Comparison of ENCODE assay signal across 8 cellular contexts in the genomic region with DNA sequence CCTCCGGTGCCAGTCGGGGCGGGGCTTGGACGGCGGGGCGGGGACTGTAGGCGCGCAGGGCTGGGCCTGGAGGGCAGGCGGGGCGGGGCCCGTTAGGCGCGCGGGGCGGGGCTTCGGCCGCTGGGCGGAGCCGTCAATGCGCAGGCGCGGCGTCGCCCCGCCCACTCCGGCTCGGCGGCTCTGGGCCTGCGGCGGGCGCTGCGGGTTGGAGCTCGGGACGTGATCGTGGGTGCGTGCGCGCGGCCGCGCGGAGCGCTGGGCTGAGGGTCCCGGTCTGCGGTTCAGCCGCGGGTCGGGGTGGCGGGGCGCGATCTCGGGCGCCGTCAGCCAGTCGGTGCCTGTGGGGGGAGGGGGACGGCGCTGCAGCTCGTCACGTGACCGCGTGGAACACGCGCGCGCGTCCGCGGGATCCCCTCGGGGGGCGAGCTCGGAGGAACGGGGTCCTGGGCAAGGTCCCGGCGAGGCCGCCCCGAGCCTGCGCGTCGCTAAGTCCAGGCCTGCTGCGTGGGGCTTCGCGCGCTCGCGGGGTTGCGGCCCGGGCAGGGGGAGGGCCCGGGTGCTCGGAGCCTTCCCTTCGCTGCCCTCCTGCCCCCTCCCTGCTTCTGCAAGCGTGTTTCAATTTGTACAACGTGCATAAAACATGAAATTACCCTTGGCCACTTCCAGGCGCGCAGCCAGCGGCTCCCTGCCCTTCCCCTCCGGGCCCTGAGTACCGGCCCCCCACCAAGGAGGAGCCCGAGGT. TPM values are rescaled to one million over a fixed set of nuclear protein-coding genes. Genes with fewer than 3 reads are reported as not detected.
DNase-seq lines count a peak whose midpoint lies in the region; TF ChIP-seq lines count a peak whose summit lies in the region.

A gene (plus strand): TSS at position 164 of the 742 bp plus-strand sequence. CDS start 595 bp downstream, outside the sequence.

- peak within 1 kb of the TSS; percentile 91 for H3K4me3 ChIP-seq in osteoblast (ENCODE audit: insufficient read depth, low read length)

- peak within 1 kb of the TSS; percentile 83 for H3K4me3 Mint-ChIP-seq in HFFc6
- peak within 1 kb of the TSS; percentile 83 for H3K4me3 Mint-ChIP-seq in activated naive CD4-positive, alpha-beta T cell treated with anti-CD3 and anti-CD28 coated beads, Interleukin-2, amount 50 U/mL, for 24 hours

- TF ChIP-seq CTCF in HFFc6 (IDR thresholded peaks at IDR 0.05) = no peak
- TF ChIP-seq CTCF in osteoblast (IDR thresholded peaks at IDR 0.05; ENCODE audit: extremely low read depth, low read depth, low read length) = no peak

- H3K27me3 ChIP-seq in osteoblast (ENCODE audit: insufficient read depth, low read length) = no peaks in the 10 kb centered on the region

- H3K4me2 ChIP-seq in osteoblast (ENCODE audit: insufficient read depth, low read length) = peak within 1 kb of the TSS; percentile 89

- H3K27me3 Mint-ChIP-seq in HFFc6 (ENCODE audit: insufficient read depth) = no peaks in the 10 kb centered on the region; the same call in 1 of the 2 replicates
- no peaks in the 10 kb centered on the region for H3K27me3 Mint-ChIP-seq in activated naive CD4-positive, alpha-beta T cell treated with anti-CD3 and anti-CD28 coated beads, Interleukin-2, amount 50 U/mL, for 24 hours

- peaks cover 7% of the 10 kb centered on the region for H3K4me1 ChIP-seq in osteoblast (ENCODE audit: insufficient read depth, low read length)

- H3K4me1 Mint-ChIP-seq in HFFc6 (ENCODE audit: low read depth) = peaks cover 18% of the 10 kb centered on the region
- H3K4me1 Mint-ChIP-seq in activated naive CD4-positive, alpha-beta T cell treated with anti-CD3 and anti-CD28 coated beads, Interleukin-2, amount 50 U/mL, for 24 hours = peaks cover 52% of the 10 kb centered on the region

- no peaks in the 10 kb centered on the region for H3K36me3 ChIP-seq in osteoblast (ENCODE audit: insufficient read depth, low read length)

- peak within 1 kb of the TSS; percentile 90 for H2AFZ ChIP-seq in osteoblast (ENCODE audit: low read length)

- H3K9me3 Mint-ChIP-seq in HFFc6 = no peaks in the 10 kb centered on the region
- H3K9me3 Mint-ChIP-seq in activated naive CD4-positive, alpha-beta T cell treated with anti-CD3 and anti-CD28 coated beads, Interleukin-2, amount 50 U/mL, for 24 hours = no peaks in the 10 kb centered on the region

- DNase-seq in GM04504 (ENCODE audit: low read depth) (peak; percentile 57), HFFc6 (peak; percentile 69), NCI-H1048 (lab: John Stamatoyannopoulos, UW) (peak; percentile 67), SKM-1 (lab: John Stamatoyannopoulos, UW; ENCODE audit: unreplicated experiment) (peak; percentile 24), glomerular endothelial cell (ENCODE audit: extremely low read depth, low read depth, low spot score) (no peak), osteoblast (ENCODE audit: insufficient read length, low spot score, missing footprints) (peak; percentile 99)

- H3K27ac Mint-ChIP-seq in HFFc6 = 0 out of 2 replicates have a peak within 1 kb of the TSS, but pooled peaks have one; percentile 13
- peak within 1 kb of the TSS; percentile 65 for H3K27ac Mint-ChIP-seq in activated naive CD4-positive, alpha-beta T cell treated with anti-CD3 and anti-CD28 coated beads, Interleukin-2, amount 50 U/mL, for 24 hours

- peaks cover 20% of the 10 kb centered on the region for H4K20me1 ChIP-seq in osteoblast (ENCODE audit: insufficient read depth, low read length)

- H3K9me3 ChIP-seq in osteoblast (ENCODE audit: low read depth, low read length) = no peaks in the 10 kb centered on the region

- peak within 1 kb of the TSS; percentile 71 for H3K27ac ChIP-seq in osteoblast (ENCODE audit: low read depth, low read length)
- peak within 1 kb of the TSS; percentile 69 for H3K27ac ChIP-seq in temporal lobe (ENCODE audit: low read depth, low read length)

- H3K36me3 Mint-ChIP-seq in HFFc6 (ENCODE audit: low read depth) = peaks cover 4% of the 10 kb centered on the region; the same call in 1 of the 2 replicates
- H3K36me3 Mint-ChIP-seq in activated naive CD4-positive, alpha-beta T cell treated with anti-CD3 and anti-CD28 coated beads, Interleukin-2, amount 50 U/mL, for 24 hours = no peaks in the 10 kb centered on the region

- peaks cover 22% of the 10 kb centered on the region for H3K79me2 ChIP-seq in osteoblast (ENCODE audit: insufficient read depth, low read length)

RNA-seq across cellular contexts. Expression of the gene that starts here (rescaled TPM):
- 10 to 100 TPM; 14.0 to 21.6 (median 16.4) TPM for total RNA-seq in HFFc6 (2021; fragmentation: NEBNext Ultra II Directional; extraction: Animal tissue kit (Norgen Biotek cat#: 25700))
- total RNA-seq in glomerular endothelial cell = 8.8 and 11.2 TPM in 2 replicates
- total RNA-seq in osteoblast = 14.1 and 15.6 TPM in 2 replicates
- total RNA-seq in temporal lobe = 10.1 TPM
